35 cellular contexts compared by ENCODE assay signal in genomic region chrX:19137064-19137463, GRCh38. TPM values are rescaled to one million over a fixed set of nuclear protein-coding genes. Genes with fewer than 3 reads are reported as not detected.
"Had no signal": no experiment of that assay in that cellular context is flagged by ENCODE, and none has a peak within 500 bp of the region (broad histone marks: within the 10 kb centered on the region; RNA-seq: fewer than 3 reads in every experiment).

No MANE protein-coding gene starts in this region.

- H3K4me3 ChIP-seq: adrenal gland, body of pancreas, breast epithelium had no signal

- H3K9me3 ChIP-seq: adrenal gland, body of pancreas, breast epithelium had no signal

- H3K27ac ChIP-seq: adrenal gland, body of pancreas, brain microvascular endothelial cell, breast epithelium, WERI-Rb-1 had no signal

- DNase-seq: activated CD4-positive, alpha-beta memory T cell treated with anti-CD3 and anti-CD28 coated beads, Interleukin-2, amount 10 ng/mL, durations not matched to agents 7 days and 5 days; activated CD4-positive, alpha-beta T cell treated with anti-CD3 and anti-CD28 coated beads for 1 hour; activated CD4-positive, alpha-beta T cell treated with anti-CD3 and anti-CD28 coated beads for 36 hours; activated CD4-positive, alpha-beta T cell treated with anti-CD3 and anti-CD28 coated beads for 48 hours; activated CD4-positive, alpha-beta T cell treated with anti-CD3 and anti-CD28 coated beads, Interleukin-2, amount 10 ng/mL, durations not matched to agents 7 days and 5 days; activated CD4-positive, alpha-beta T cell treated with anti-CD3 and anti-CD28 coated beads, Interleukin-2, amount 50 U/mL, for 48 hours; activated CD4-positive, CD25-positive, alpha-beta regulatory T cell; activated CD8-positive, alpha-beta memory T cell treated with anti-CD3 and anti-CD28 coated beads for 24 hours; activated CD8-positive, alpha-beta memory T cell treated with anti-CD3 and anti-CD28 coated beads, Interleukin-2, amount 10 ng/mL, durations not matched to agents 7 days and 5 days; activated CD8-positive, alpha-beta memory T cell treated with anti-CD3 and anti-CD28 coated beads, Interleukin-2, amount 50 U/mL, for 48 hours; activated CD8-positive, alpha-beta T cell treated with anti-CD3 and anti-CD28 coated beads, Interleukin-2, amount 10 ng/mL, durations not matched to agents 7 days and 5 days; activated effector memory CD4-positive, alpha-beta T cell treated with anti-CD3 and anti-CD28 coated beads, Interleukin-2, amount 50 U/mL, for 16 hours; activated gamma-delta T cell treated with Interleukin-2 at 50 U/mL for 16 hours; activated naive CD4-positive, alpha-beta T cell; activated naive CD4-positive, alpha-beta T cell treated with anti-CD3 and anti-CD28 coated beads for 36 hours; activated naive CD4-positive, alpha-beta T cell treated with anti-CD3 and anti-CD28 coated beads, Interleukin-2, amount 50 U/mL, for 16 hours; activated naive CD8-positive, alpha-beta T cell treated with anti-CD3 and anti-CD28 coated beads for 36 hours; activated T-cell treated with anti-CD3 and anti-CD28 coated beads, Interleukin-2, amount 50 U/mL, for 24 hours; activated T-cell treated with anti-CD3 and anti-CD28 coated beads, Interleukin-2, amount 50 U/mL, for 72 hours; adrenal gland; amniotic stem cell; aorta; body of pancreas; brain microvascular endothelial cell; central memory CD4-positive, alpha-beta T cell; T-helper 2 cell; T-helper 9 cell; WERI-Rb-1 had no signal

- H3K4me1 ChIP-seq: adrenal gland, body of pancreas, breast epithelium had no signal

- H3K27me3 ChIP-seq: body of pancreas, brain microvascular endothelial cell had no signal

- FAIRE-seq: astrocyte had no signal

- ATAC-seq: activated CD4-positive, alpha-beta T cell treated with anti-CD3 and anti-CD28 coated beads for 36 hours; activated CD4-positive, CD25-positive, alpha-beta regulatory T cell treated with anti-CD3 and anti-CD28 coated beads, Interleukin-2, amount 50 U/mL, for 24 hours; activated CD8-positive, alpha-beta memory T cell treated with anti-CD3 and anti-CD28 coated beads, Interleukin-2, amount 10 ng/mL, durations not matched to agents 7 days and 5 days; activated CD8-positive, alpha-beta T cell treated with anti-CD3 and anti-CD28 coated beads, Interleukin-2, amount 10 ng/mL, durations not matched to agents 7 days and 5 days; activated naive CD4-positive, alpha-beta T cell treated with anti-CD3 and anti-CD28 coated beads, Interleukin-2, amount 50 U/mL, for 72 hours; activated T-cell treated with anti-CD3 and anti-CD28 coated beads, Interleukin-2, amount 50 U/mL, for 72 hours; activated T-helper 17 cell treated with anti-CD3 and anti-CD28 coated beads, Interleukin-2, amount 50 U/mL, for 72 hours; body of pancreas; WTC11 had no signal

- H3K36me3 ChIP-seq: adrenal gland, brain microvascular endothelial cell, breast epithelium, WERI-Rb-1 had no signal

RNA-seq across cellular contexts. Expression of gene ADGRG2, which starts 14.8 kb away (rescaled TPM):
- total RNA-seq: activated CD4-positive, alpha-beta memory T cell treated with anti-CD3 and anti-CD28 coated beads, Interleukin-2, amount 10 ng/mL, durations not matched to agents 7 days and 5 days; activated CD4-positive, alpha-beta T cell treated with anti-CD3 and anti-CD28 coated beads for 36 hours; activated CD4-positive, alpha-beta T cell treated with anti-CD3 and anti-CD28 coated beads, Interleukin-2, amount 10 ng/mL, durations not matched to agents 7 days and 5 days; activated CD8-positive, alpha-beta memory T cell treated with anti-CD3 and anti-CD28 coated beads, Interleukin-2, amount 10 ng/mL, durations not matched to agents 7 days and 5 days; activated CD8-positive, alpha-beta T cell treated with anti-CD3 and anti-CD28 coated beads, Interleukin-2, amount 10 ng/mL, durations not matched to agents 7 days and 5 days; activated naive CD4-positive, alpha-beta T cell treated with anti-CD3 and anti-CD28 coated beads for 36 hours; activated naive CD4-positive, alpha-beta T cell treated with anti-CD3 and anti-CD28 coated beads, Interleukin-2, amount 50 U/mL, for 72 hours; activated naive CD8-positive, alpha-beta T cell treated with anti-CD3 and anti-CD28 coated beads for 36 hours; activated T-helper 1 cell treated with anti-CD3 and anti-CD28 coated beads, Interleukin-12 subunit alpha, Interleukin-12 subunit beta, Interleukin-2, Interleukin-4 antibody, amounts not matched to agents 30 ng/mL and 10 ng/mL and 1 ng/mL, durations not matched to agents 14 hours and 24 hours and 36 hours; activated T-helper 17 cell treated with anti-CD3 and anti-CD28 coated beads, Interleukin-2, amount 50 U/mL, for 72 hours had no signal
